In the genomic region with DNA sequence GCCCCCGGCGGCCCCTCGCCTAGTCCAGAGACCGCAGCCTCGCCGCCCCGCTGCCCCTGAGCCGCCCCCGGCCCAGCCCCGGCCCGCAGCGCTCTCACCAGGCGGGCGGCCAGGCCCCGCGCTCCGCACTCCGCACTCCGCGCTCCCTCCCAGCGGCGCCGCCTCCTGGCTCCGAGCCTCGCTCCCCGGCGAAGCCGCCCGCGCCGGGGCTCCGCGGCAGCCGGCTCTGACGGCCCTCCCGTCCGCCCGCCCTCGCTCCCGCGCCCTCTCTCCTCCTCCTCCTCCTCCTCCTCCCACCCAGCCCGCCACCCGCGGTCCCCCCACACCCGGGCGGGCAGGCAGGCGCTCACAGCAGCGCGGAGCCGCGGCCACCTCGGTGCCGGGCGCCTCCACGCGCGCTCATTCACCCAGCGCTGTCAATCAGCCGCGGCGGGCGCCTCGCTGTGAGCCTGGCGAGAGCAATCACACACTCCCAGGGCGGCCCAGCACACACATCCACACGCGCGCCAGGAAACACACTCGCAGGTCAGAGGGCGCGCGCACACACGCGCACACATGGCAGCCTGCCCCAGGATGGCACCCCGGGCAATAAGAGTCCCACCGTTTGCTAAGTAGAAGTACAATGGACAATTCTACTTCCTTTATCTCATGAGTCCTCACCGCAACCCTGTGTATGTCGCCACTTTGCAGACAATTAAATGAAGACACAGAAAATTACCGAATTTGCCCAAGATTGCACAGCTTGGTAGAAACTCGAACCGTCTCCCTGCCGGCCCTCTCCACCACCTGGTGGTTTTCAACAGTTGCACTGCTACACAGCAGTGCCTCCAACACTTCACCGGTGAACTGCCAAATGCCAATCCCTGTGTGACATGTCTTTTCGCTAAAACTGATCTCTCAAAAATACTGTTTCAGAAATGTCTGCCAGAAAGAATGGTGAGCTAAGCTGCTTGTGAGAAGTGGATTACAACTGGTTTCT, we compare ENCODE assay signal across 8 cellular contexts. TPM values are rescaled to one million over a fixed set of nuclear protein-coding genes. Genes with fewer than 3 reads are reported as not detected.
DNase-seq lines count a peak whose midpoint lies in the region; ATAC-seq and TF ChIP-seq lines count a peak whose summit lies in the region.

Gene PRRT4 (minus strand): TSS at position 228 of the 979 bp plus-strand sequence.

- peak within 1 kb of the TSS; percentile 38 for H3K9ac ChIP-seq in endocrine pancreas (ENCODE audit: control insufficient read depth, insufficient read depth, low read length)

- H3K27me3 ChIP-seq in endocrine pancreas (ENCODE audit: control insufficient read depth, insufficient read depth, low read length) (no peaks in the 10 kb centered on the region), mononuclear cell (ENCODE audit: insufficient read depth, low read length) (peaks cover 41% of the 10 kb centered on the region), thyroid gland (no peaks in the 10 kb centered on the region)

- 4 to 5% methylated on average over 16 to 18 of the region's 84 CpGs for WGBS in thyroid gland, 2 donors

- TF ChIP-seq CTCF in GM12865 (IDR thresholded peaks at IDR 0.05; ENCODE audit: insufficient read depth, low read depth, low read length, missing control alignments), result no peak
- no peak for TF ChIP-seq CTCF in thyroid gland (IDR thresholded peaks at IDR 0.05)

- ATAC-seq in GM21576 (IDR thresholded peaks at IDR 0.05; ENCODE audit: unreplicated experiment) (no peak), GM18873 (IDR thresholded peaks at IDR 0.05; ENCODE audit: low FRiP score, unreplicated experiment) (no peak)

- H3K4me3 ChIP-seq in GM12865 (ENCODE audit: low read depth, low read length), result peak within 1 kb of the TSS; percentile 15; the same call in 1 of the 2 replicates
- H3K4me3 ChIP-seq in endocrine pancreas (ENCODE audit: control insufficient read depth, insufficient read depth, low read length), result no peak within 1 kb of the TSS
- H3K4me3 ChIP-seq in mononuclear cell (ENCODE audit: low read length), result peak within 1 kb of the TSS; percentile 20
- H3K4me3 ChIP-seq in thyroid gland (replicated peaks in 1 of 3), result peak within 1 kb of the TSS; percentile 8 to 48 (median 39)

- H3K27ac ChIP-seq in thyroid gland, result no peak within 1 kb of the TSS

- intact Hi-C loops in thyroid gland (cut with DNase I), result no loop called here

- TF ChIP-seq POLR2A in thyroid gland (IDR thresholded peaks at IDR 0.05), result no peak

- no peaks in the 10 kb centered on the region for H3K36me3 ChIP-seq in endocrine pancreas (ENCODE audit: control insufficient read depth, insufficient read depth, low read length)
- H3K36me3 ChIP-seq in thyroid gland, result no peaks in the 10 kb centered on the region

- H3K4me1 ChIP-seq in endocrine pancreas (ENCODE audit: control insufficient read depth, insufficient read depth, low read length) (no peaks in the 10 kb centered on the region), mononuclear cell (ENCODE audit: insufficient read depth, low read length) (peaks cover 46% of the 10 kb centered on the region), thyroid gland (peaks cover 10 to 11% of the 10 kb centered on the region in 2 donors)

- DNase-seq in GM12865 (ENCODE audit: low read depth), result no peak
- DNase-seq in NCI-H1105 treated with DMSO at 0.1 percent for 48 hours (lab: John Stamatoyannopoulos, UW), result peak; percentile 23
- peak; percentile 47 to 48 for DNase-seq in activated CD4-positive, alpha-beta T cell treated with anti-CD3 and anti-CD28 coated beads, Interleukin-2, amount 50 U/mL, for 4 hours
- DNase-seq in thyroid gland, result peak; percentile 40 to 42

- no peaks in the 10 kb centered on the region for H3K9me3 ChIP-seq in endocrine pancreas (ENCODE audit: control insufficient read depth, low read length)
- H3K9me3 ChIP-seq in mononuclear cell (ENCODE audit: low read depth, low read length), result no peaks in the 10 kb centered on the region
- H3K9me3 ChIP-seq in thyroid gland, result no peaks in the 10 kb centered on the region

RNA-seq across cellular contexts. Expression of gene PRRT4, which starts in this region (rescaled TPM):
- total RNA-seq in mononuclear cell (0.10 TPM), thyroid gland (1 to 10 TPM in 1 of 4 donors, under 1 TPM in 1, not detected in 2; 0.78 to 1.1 TPM)
